In genomic region chr5:10634056-10634455, GRCh38 we compare ENCODE assay signal across 16 cellular contexts.
A peak's percentile ranks its signal among the peaks of the same experiment; 100 is the strongest.
DNase-seq lines count a peak whose midpoint lies in the region; ATAC-seq, FAIRE-seq and TF ChIP-seq lines count a peak whose summit lies in the region.
"Had no signal": no experiment of that assay in that cellular context is flagged by ENCODE, and none has a peak within 500 bp of the region (broad histone marks: within the 10 kb centered on the region; RNA-seq: fewer than 3 reads in every experiment).

No MANE protein-coding gene starts in this region.

- H3K56ac ChIP-seq in H1 (replicated peaks; ENCODE audit: insufficient read length, low read depth, low read length), result no peak overlapping the region

- no peak overlapping the region for H2BK120ac ChIP-seq in H1 (replicated peaks; ENCODE audit: low read depth, low read length)

- 94% methylated on average over 4 of the region's 4 CpGs; no CpG with 5 or more reads in 1 of the 2 experiments for WGBS in H1 (ENCODE audit: extremely low coverage in 1 of 2, insufficient coverage in 1 of 2, insufficient read length in 1 of 2, insufficient replicate concordance in 2 of 2, low coverage in 1 of 2, low lambda C conversion rate in 2 of 2, missing lambda C conversion rate in 1 of 2), 2 experiments

- H3K4me3 Mint-ChIP-seq in CD8-positive, alpha-beta memory T cell, result peak overlapping the region in 6 of 7 donors; percentile 55 to 91 (median 78)
- H3K4me3 Mint-ChIP-seq in T-helper 17 cell, result no peak overlapping the region
- H3K4me3 Mint-ChIP-seq: H9 had no signal

- H2BK12ac ChIP-seq in H1 (ENCODE audit: low read depth, low read length), result peak overlapping the region; percentile 40; the same call in 1 of the 2 replicates

- H3K36me3 ChIP-seq in BLaER1 (peaks cover 31% of the 10 kb centered on the region), H1 (ENCODE audit: control insufficient read depth in 2 of 4, insufficient read depth in 4 of 4, low read length in 3 of 4) (no peaks in the 10 kb centered on the region)
- no peaks in the 10 kb centered on the region for H3K36me3 ChIP-seq in CD8-positive, alpha-beta memory T cell (ENCODE audit: insufficient read depth, low read length)
- H3K36me3 ChIP-seq: pancreas, uterus had no signal

- H3K4me3 ChIP-seq in BLaER1 (0 out of 2 replicates have a peak overlapping the region, but pooled peaks have one; percentile 11), H1 (ENCODE audit: extremely low read depth in 1 of 4, insufficient read depth in 2 of 4, low read depth in 3 of 4, low read length in 4 of 4) (no peak overlapping the region)
- no peak overlapping the region for H3K4me3 ChIP-seq in CD8-positive, alpha-beta memory T cell (ENCODE audit: low read length)
- H3K4me3 ChIP-seq: pancreas, uterus had no signal

- H2BK15ac ChIP-seq in H1 (ENCODE audit: low read length), result no peak overlapping the region

- H3K36me3 Mint-ChIP-seq in CD8-positive, alpha-beta memory T cell, result peaks cover 0 to 3% (median 0%) of the 10 kb centered on the region in 3 donors
- peaks cover 11% of the 10 kb centered on the region for H3K36me3 Mint-ChIP-seq in T-helper 17 cell (ENCODE audit: low read depth)

- no peak overlapping the region for H3K4ac ChIP-seq in H1 (replicated peaks; ENCODE audit: insufficient read length, low read depth, low read length)

- H4K20me1 ChIP-seq in BLaER1 (peaks cover 86% of the 10 kb centered on the region), H1 (replicated peaks in 1 of 2; ENCODE audit: control insufficient read depth in 1 of 2, insufficient read depth in 2 of 2, low read length in 2 of 2) (peaks cover 0 to 2% of the 10 kb centered on the region in 2 experiments)

- no peak overlapping the region for H2BK5ac ChIP-seq in H1 (ENCODE audit: low read depth, low read length)

- H3K4me1 ChIP-seq in BLaER1 (peaks cover 77% of the 10 kb centered on the region), H1 (replicated peaks in 1 of 4; ENCODE audit: control insufficient read depth in 3 of 4, insufficient read depth in 4 of 4, low read length in 3 of 4) (peaks cover 18 to 50% (median 36%) of the 10 kb centered on the region in 4 experiments)
- peaks cover 34% of the 10 kb centered on the region for H3K4me1 ChIP-seq in CD8-positive, alpha-beta memory T cell (ENCODE audit: insufficient read depth, low read length)
- H3K4me1 ChIP-seq: pancreas, uterus had no signal

- no peak overlapping the region; the same call in 1 of the 2 replicates for H3K18ac ChIP-seq in H1 (ENCODE audit: extremely low read depth, low read length)

- H3K14ac ChIP-seq in H1 (ENCODE audit: insufficient read length), result no peak overlapping the region

- POLR2A ChIA-PET in CD8-positive, alpha-beta memory T cell (lab: Charles Lee), result interaction anchor here (1.0 kb wide), 1 partner anchor 127 kb away, joined by 3 read pairs; no protein-coding TSS in a partner anchor
- POLR2A ChIA-PET in H1 (lab: Charles Lee; ENCODE audit: partially characterized antibody), result no interaction called here

- CTCF ChIA-PET in CD8-positive, alpha-beta memory T cell (lab: Charles Lee), result interaction anchor here (1.0 to 2.1 kb wide), 2 partner anchors 180 to 350 kb away, joined by 4 to 9 read pairs; no protein-coding TSS in a partner anchor
- CTCF ChIA-PET in H1 (lab: Charles Lee; ENCODE audit: partially characterized antibody), result interaction anchor here (0.6 to 4.6 kb wide), 3 partner anchors 22 to 241 kb away, joined by 3 to 49 read pairs (median 4); no protein-coding TSS in a partner anchor

- no peak overlapping the region for H2BK20ac ChIP-seq in H1 (ENCODE audit: low read length)

- H4K8ac ChIP-seq in H1 (ENCODE audit: extremely low read depth, insufficient read depth, low read length), result no peak overlapping the region

- H3K27me3 ChIP-seq in BLaER1 (no peaks in the 10 kb centered on the region), H1 (replicated peaks in 1 of 4; ENCODE audit: control insufficient read depth in 3 of 4, extremely low read depth in 1 of 4, insufficient read depth in 3 of 4, low read length in 3 of 4) (no peaks in the 10 kb centered on the region)
- no peaks in the 10 kb centered on the region for H3K27me3 ChIP-seq in CD8-positive, alpha-beta memory T cell (ENCODE audit: insufficient read depth, low read length, poor library complexity, severe bottlenecking)
- H3K27me3 ChIP-seq: pancreas, uterus had no signal

- H3K23me2 ChIP-seq in H1 (ENCODE audit: low read depth, low read length), result peaks cover 7% of the 10 kb centered on the region

- no peak for ATAC-seq in T-helper 17 cell
- ATAC-seq in GM19023 (IDR thresholded peaks at IDR 0.05; ENCODE audit: unreplicated experiment), result no peak
- ATAC-seq: HepG2, pancreas had no signal

- H3K79me1 ChIP-seq in H1 (ENCODE audit: low read depth, low read length), result peaks cover 4% of the 10 kb centered on the region; the same call in 1 of the 2 replicates

- no peak for TF ChIP-seq RAD21 in H1 (IDR thresholded peaks at IDR 0.05 in 1 of 2, conservative IDR thresholded peaks at IDR 0.05 in 1 of 2; ENCODE audit: low read depth in 2 of 2, low read length in 2 of 2)

- peaks cover 40 to 58% (median 55%) of the 10 kb centered on the region in 3 donors for H3K4me1 Mint-ChIP-seq in CD8-positive, alpha-beta memory T cell
- H3K4me1 Mint-ChIP-seq in T-helper 17 cell, result peaks cover 44% of the 10 kb centered on the region

- no peak for DNase-seq in CD8-positive, alpha-beta memory T cell
- no peak for DNase-seq in T-helper 17 cell
- DNase-seq in H1 (ENCODE audit: low read depth in 1 of 2, low spot score in 2 of 2), result no peak
- no peak for DNase-seq in posterior vena cava (ENCODE audit: low spot score)
- no peak for DNase-seq in occipital lobe (lab: John Stamatoyannopoulos, UW)
- DNase-seq in islet precursor cell, result no peak
- DNase-seq: activated CD8-positive, alpha-beta memory T cell treated with anti-CD3 and anti-CD28 coated beads, Interleukin-2, amount 50 U/mL, for 4 hours; anterior cingulate cortex; DMS53; H9; pancreas; uterus had no signal

- no peak overlapping the region for H3K23ac ChIP-seq in H1 (ENCODE audit: insufficient read length)

- H3K27ac ChIP-seq in BLaER1 (peak overlapping the region; percentile 58), H1 (ENCODE audit: low read depth, low read length) (no peak overlapping the region)
- no peak overlapping the region for H3K27ac ChIP-seq in CD8-positive, alpha-beta memory T cell (ENCODE audit: low read depth, low read length)
- H3K27ac ChIP-seq: pancreas, uterus had no signal

- TF ChIP-seq EP300 in H1 (IDR thresholded peaks at IDR 0.05; ENCODE audit: borderline replicate concordance in 1 of 2, low read depth in 2 of 2, low read length in 2 of 2), result no peak

- peaks cover 0 to 8% (median 0%) of the 10 kb centered on the region in 5 donors for H3K9me3 Mint-ChIP-seq in CD8-positive, alpha-beta memory T cell

- no peak for TF ChIP-seq CTCF in H1 (IDR thresholded peaks at IDR 0.05; ENCODE audit: control extremely low read depth in 1 of 3, insufficient read depth in 1 of 3, low read depth in 1 of 3, low read length in 3 of 3)

- H3K9me3 ChIP-seq in BLaER1, result peaks cover 14% of the 10 kb centered on the region
- H3K9me3 ChIP-seq in CD8-positive, alpha-beta memory T cell (ENCODE audit: low read length), result no peaks in the 10 kb centered on the region
- H3K9me3 ChIP-seq in T-helper 17 cell (ENCODE audit: control insufficient read depth, low read length, poor library complexity, severe bottlenecking), result no peaks in the 10 kb centered on the region
- H3K9me3 ChIP-seq in H1 (ENCODE audit: insufficient read depth in 2 of 2, low read depth in 1 of 2, low read length in 1 of 2), result no peaks in the 10 kb centered on the region
- H3K9me3 ChIP-seq: pancreas, uterus had no signal

- H3K27me3 Mint-ChIP-seq in CD8-positive, alpha-beta memory T cell, result peaks cover 4 to 8% of the 10 kb centered on the region in 2 donors
- H3K27me3 Mint-ChIP-seq in T-helper 17 cell, result peaks cover 23% of the 10 kb centered on the region

- no peak overlapping the region for H2AFZ ChIP-seq in H1 (ENCODE audit: low read length)

- H4K5ac ChIP-seq in H1 (ENCODE audit: insufficient read length, low read depth, low read length), result no peak overlapping the region

- no peak for FAIRE-seq in H1 (lab: Jason Lieb, UNC)
- FAIRE-seq: HepG2, pancreas, small intestine had no signal

- H3K79me2 ChIP-seq in H1 (ENCODE audit: control insufficient read depth in 1 of 2, insufficient read depth in 2 of 2, low read length in 2 of 2), result peaks cover 0 to 13% of the 10 kb centered on the region in 2 experiments; a peak in 2 of 4 replicates

- H2AK5ac ChIP-seq in H1 (ENCODE audit: low read depth, low read length), result no peak overlapping the region

- TF ChIP-seq POLR2A in H1 (IDR thresholded peaks at IDR 0.05; ENCODE audit: control extremely low read depth in 1 of 2, low read depth in 2 of 2, low read length in 2 of 2), result no peak

- H3K9ac ChIP-seq in BLaER1 (peak overlapping the region; percentile 50), H1 (replicated peaks in 1 of 4; ENCODE audit: extremely low read depth in 1 of 4, low read depth in 3 of 4, low read length in 3 of 4) (no peak overlapping the region)

- intact Hi-C loops in posterior vena cava (cut with DNase I), result no loop called here

- H3K4me2 ChIP-seq in BLaER1 (peak overlapping the region; percentile 90), H1 (ENCODE audit: insufficient read depth in 1 of 2, low read depth in 2 of 2, low read length in 2 of 2) (no peak overlapping the region)

- H3K27ac Mint-ChIP-seq in CD8-positive, alpha-beta memory T cell, result peak overlapping the region in 7 of 8 donors; percentile 72 to 98 (median 89)
- H3K27ac Mint-ChIP-seq in T-helper 17 cell, result peak overlapping the region; percentile 80
- H3K27ac Mint-ChIP-seq: H9 had no signal

- no peak overlapping the region for H4K91ac ChIP-seq in H1 (replicated peaks; ENCODE audit: insufficient read length, low read length)

TF ChIP-seq in H1, 55 proteins besides CTCF, POLR2A, EP300 and RAD21:
- no peak for TF ChIP-seq SRF (IDR thresholded peaks at IDR 0.05; ENCODE audit: low read depth, low read length)
- TF ChIP-seq, protein P1, sequence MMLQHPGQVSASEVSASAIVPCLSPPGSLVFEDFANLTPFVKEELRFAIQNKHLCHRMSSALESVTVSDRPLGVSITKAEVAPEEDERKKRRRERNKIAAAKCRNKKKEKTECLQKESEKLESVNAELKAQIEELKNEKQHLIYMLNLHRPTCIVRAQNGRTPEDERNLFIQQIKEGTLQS (IDR thresholded peaks at IDR 0.05; ENCODE audit: insufficient read depth, low read depth, low read length), result no peak
- no peak for TF ChIP-seq BCL11A (IDR thresholded peaks at IDR 0.05; ENCODE audit: low read depth in 2 of 2, low read length in 2 of 2)
- TF ChIP-seq SP1 (IDR thresholded peaks at IDR 0.05; ENCODE audit: low read depth, low read length), result no peak
- no peak for TF ChIP-seq CBX5 (IDR thresholded peaks at IDR 0.05; ENCODE audit: low read depth, low read length)
- no peak for TF ChIP-seq YY1 (IDR thresholded peaks at IDR 0.05; ENCODE audit: low read depth, low read length)
- no peak for TF ChIP-seq RBBP5 (IDR thresholded peaks at IDR 0.05; ENCODE audit: borderline replicate concordance, low read depth, low read length)
- no peak for TF ChIP-seq POU5F1 (IDR thresholded peaks at IDR 0.05; ENCODE audit: low read depth, low read length)
- no peak for TF ChIP-seq CTBP2 (IDR thresholded peaks at IDR 0.05; ENCODE audit: borderline replicate concordance, insufficient read depth, insufficient read length, low read length)
